Comparison of ENCODE assay signal across 1 cellular context in the genomic region with DNA sequence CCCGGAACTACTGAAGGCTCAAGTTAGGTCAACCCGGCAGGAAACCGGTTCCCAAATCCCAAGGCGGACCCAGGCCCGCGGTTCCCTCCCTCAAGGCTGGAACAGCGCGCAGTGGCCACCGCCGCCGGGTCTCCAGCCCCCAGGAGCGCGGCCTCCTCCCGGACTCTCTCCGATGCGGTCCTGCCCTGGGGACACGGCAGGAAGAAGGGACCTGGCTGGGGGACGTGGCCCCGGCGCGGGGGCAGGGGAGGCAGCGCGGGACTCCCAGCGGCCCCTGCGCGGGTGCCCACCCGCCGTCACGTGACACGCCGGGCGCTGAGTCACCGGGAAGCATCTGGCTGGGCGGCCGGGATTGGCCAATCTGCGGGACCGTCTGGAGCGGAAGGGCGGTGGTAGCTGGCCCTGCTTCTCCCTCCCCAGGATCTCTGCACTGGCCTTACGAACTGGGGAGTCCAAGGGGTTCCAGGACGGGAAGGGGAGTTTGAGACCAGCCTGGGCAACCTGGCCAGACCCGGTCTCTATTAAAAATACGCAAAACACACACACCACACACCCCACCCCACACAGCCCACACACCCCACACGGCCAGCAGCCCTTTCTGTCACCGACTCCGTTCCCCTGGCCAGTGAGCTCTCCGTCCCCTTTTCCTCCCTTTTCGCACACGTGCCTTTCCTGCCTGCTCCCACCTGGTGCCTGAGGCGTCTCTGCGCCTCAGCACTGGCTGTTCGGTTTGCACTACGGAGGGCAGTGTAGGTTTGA.
TF ChIP-seq lines count a peak whose summit lies in the region.

No MANE protein-coding gene starts in this region.

TF ChIP-seq in WTC11, 78 proteins besides CTCF, POLR2A, EP300 and RAD21 (continued from another document and continues in another):
- TF ChIP-seq, protein P1, sequence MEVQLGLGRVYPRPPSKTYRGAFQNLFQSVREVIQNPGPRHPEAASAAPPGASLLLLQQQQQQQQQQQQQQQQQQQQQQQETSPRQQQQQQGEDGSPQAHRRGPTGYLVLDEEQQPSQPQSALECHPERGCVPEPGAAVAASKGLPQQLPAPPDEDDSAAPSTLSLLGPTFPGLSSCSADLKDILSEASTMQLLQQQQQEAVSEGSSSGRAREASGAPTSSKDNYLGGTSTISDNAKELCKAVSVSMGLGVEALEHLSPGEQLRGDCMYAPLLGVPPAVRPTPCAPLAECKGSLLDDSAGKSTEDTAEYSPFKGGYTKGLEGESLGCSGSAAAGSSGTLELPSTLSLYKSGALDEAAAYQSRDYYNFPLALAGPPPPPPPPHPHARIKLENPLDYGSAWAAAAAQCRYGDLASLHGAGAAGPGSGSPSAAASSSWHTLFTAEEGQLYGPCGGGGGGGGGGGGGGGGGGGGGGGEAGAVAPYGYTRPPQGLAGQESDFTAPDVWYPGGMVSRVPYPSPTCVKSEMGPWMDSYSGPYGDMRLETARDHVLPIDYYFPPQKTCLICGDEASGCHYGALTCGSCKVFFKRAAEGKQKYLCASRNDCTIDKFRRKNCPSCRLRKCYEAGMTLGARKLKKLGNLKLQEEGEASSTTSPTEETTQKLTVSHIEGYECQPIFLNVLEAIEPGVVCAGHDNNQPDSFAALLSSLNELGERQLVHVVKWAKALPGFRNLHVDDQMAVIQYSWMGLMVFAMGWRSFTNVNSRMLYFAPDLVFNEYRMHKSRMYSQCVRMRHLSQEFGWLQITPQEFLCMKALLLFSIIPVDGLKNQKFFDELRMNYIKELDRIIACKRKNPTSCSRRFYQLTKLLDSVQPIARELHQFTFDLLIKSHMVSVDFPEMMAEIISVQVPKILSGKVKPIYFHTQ (CRISPR knock-in tag; IDR thresholded peaks at IDR 0.05), result no peak
- TF ChIP-seq, protein P2, sequence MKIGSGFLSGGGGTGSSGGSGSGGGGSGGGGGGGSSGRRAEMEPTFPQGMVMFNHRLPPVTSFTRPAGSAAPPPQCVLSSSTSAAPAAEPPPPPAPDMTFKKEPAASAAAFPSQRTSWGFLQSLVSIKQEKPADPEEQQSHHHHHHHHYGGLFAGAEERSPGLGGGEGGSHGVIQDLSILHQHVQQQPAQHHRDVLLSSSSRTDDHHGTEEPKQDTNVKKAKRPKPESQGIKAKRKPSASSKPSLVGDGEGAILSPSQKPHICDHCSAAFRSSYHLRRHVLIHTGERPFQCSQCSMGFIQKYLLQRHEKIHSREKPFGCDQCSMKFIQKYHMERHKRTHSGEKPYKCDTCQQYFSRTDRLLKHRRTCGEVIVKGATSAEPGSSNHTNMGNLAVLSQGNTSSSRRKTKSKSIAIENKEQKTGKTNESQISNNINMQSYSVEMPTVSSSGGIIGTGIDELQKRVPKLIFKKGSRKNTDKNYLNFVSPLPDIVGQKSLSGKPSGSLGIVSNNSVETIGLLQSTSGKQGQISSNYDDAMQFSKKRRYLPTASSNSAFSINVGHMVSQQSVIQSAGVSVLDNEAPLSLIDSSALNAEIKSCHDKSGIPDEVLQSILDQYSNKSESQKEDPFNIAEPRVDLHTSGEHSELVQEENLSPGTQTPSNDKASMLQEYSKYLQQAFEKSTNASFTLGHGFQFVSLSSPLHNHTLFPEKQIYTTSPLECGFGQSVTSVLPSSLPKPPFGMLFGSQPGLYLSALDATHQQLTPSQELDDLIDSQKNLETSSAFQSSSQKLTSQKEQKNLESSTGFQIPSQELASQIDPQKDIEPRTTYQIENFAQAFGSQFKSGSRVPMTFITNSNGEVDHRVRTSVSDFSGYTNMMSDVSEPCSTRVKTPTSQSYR (CRISPR knock-in tag; IDR thresholded peaks at IDR 0.05), result no peak
- no peak for TF ChIP-seq ZNF232 (CRISPR knock-in tag; IDR thresholded peaks at IDR 0.05)
- TF ChIP-seq HMGA2 (CRISPR knock-in tag; IDR thresholded peaks at IDR 0.05), result no peak
- no peak for TF ChIP-seq ZBTB43 (CRISPR knock-in tag; IDR thresholded peaks at IDR 0.05)
- no peak for TF ChIP-seq OVOL2 (CRISPR knock-in tag; IDR thresholded peaks at IDR 0.05; ENCODE audit: borderline replicate concordance)
- TF ChIP-seq TCF7 (CRISPR knock-in tag; IDR thresholded peaks at IDR 0.05; ENCODE audit: low read depth), result no peak
- no peak for TF ChIP-seq ZNF416 (CRISPR knock-in tag; IDR thresholded peaks at IDR 0.05)
- no peak for TF ChIP-seq MYBL2 (CRISPR knock-in tag; IDR thresholded peaks at IDR 0.05)
- TF ChIP-seq NR1H2 (CRISPR knock-in tag; IDR thresholded peaks at IDR 0.05), result no peak
- no peak for TF ChIP-seq CBFB (CRISPR knock-in tag; IDR thresholded peaks at IDR 0.05; ENCODE audit: low read depth)
- TF ChIP-seq SOX15 (CRISPR knock-in tag; IDR thresholded peaks at IDR 0.05), result no peak
- TF ChIP-seq, protein P3, sequence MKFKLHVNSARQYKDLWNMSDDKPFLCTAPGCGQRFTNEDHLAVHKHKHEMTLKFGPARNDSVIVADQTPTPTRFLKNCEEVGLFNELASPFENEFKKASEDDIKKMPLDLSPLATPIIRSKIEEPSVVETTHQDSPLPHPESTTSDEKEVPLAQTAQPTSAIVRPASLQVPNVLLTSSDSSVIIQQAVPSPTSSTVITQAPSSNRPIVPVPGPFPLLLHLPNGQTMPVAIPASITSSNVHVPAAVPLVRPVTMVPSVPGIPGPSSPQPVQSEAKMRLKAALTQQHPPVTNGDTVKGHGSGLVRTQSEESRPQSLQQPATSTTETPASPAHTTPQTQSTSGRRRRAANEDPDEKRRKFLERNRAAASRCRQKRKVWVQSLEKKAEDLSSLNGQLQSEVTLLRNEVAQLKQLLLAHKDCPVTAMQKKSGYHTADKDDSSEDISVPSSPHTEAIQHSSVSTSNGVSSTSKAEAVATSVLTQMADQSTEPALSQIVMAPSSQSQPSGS (CRISPR knock-in tag; IDR thresholded peaks at IDR 0.05; ENCODE audit: borderline replicate concordance, low read depth), result no peak
- no peak; the same call in 1 of the 2 replicates for TF ChIP-seq SP1 (CRISPR knock-in tag; conservative IDR thresholded peaks at IDR 0.05)
- TF ChIP-seq ARID4B (CRISPR knock-in tag; IDR thresholded peaks at IDR 0.05; ENCODE audit: borderline replicate concordance), result 0 out of 2 replicates have a peak, but pooled peaks have one; percentile 30
- TF ChIP-seq CREB1 (CRISPR knock-in tag; IDR thresholded peaks at IDR 0.05), result no peak
- no peak for TF ChIP-seq ZNF671 (CRISPR knock-in tag; IDR thresholded peaks at IDR 0.05)
- no peak for TF ChIP-seq SMAD3 (CRISPR knock-in tag; IDR thresholded peaks at IDR 0.05; ENCODE audit: borderline replicate concordance)
- TF ChIP-seq, protein P4, sequence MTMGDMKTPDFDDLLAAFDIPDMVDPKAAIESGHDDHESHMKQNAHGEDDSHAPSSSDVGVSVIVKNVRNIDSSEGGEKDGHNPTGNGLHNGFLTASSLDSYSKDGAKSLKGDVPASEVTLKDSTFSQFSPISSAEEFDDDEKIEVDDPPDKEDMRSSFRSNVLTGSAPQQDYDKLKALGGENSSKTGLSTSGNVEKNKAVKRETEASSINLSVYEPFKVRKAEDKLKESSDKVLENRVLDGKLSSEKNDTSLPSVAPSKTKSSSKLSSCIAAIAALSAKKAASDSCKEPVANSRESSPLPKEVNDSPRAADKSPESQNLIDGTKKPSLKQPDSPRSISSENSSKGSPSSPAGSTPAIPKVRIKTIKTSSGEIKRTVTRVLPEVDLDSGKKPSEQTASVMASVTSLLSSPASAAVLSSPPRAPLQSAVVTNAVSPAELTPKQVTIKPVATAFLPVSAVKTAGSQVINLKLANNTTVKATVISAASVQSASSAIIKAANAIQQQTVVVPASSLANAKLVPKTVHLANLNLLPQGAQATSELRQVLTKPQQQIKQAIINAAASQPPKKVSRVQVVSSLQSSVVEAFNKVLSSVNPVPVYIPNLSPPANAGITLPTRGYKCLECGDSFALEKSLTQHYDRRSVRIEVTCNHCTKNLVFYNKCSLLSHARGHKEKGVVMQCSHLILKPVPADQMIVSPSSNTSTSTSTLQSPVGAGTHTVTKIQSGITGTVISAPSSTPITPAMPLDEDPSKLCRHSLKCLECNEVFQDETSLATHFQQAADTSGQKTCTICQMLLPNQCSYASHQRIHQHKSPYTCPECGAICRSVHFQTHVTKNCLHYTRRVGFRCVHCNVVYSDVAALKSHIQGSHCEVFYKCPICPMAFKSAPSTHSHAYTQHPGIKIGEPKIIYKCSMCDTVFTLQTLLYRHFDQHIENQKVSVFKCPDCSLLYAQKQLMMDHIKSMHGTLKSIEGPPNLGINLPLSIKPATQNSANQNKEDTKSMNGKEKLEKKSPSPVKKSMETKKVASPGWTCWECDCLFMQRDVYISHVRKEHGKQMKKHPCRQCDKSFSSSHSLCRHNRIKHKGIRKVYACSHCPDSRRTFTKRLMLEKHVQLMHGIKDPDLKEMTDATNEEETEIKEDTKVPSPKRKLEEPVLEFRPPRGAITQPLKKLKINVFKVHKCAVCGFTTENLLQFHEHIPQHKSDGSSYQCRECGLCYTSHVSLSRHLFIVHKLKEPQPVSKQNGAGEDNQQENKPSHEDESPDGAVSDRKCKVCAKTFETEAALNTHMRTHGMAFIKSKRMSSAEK (CRISPR knock-in tag; IDR thresholded peaks at IDR 0.05; ENCODE audit: borderline replicate concordance), result no peak
- no peak for TF ChIP-seq ZNF263 (CRISPR knock-in tag; IDR thresholded peaks at IDR 0.05; ENCODE audit: low read depth)
- TF ChIP-seq NFATC4 (CRISPR knock-in tag; IDR thresholded peaks at IDR 0.05), result no peak
- TF ChIP-seq FOXK1 (CRISPR knock-in tag; IDR thresholded peaks at IDR 0.05), result 0 out of 2 replicates have a peak, but pooled peaks have one; percentile 43
- no peak for TF ChIP-seq ZMAT4 (CRISPR knock-in tag; IDR thresholded peaks at IDR 0.05)
- no peak for TF ChIP-seq PREB (CRISPR knock-in tag; IDR thresholded peaks at IDR 0.05; ENCODE audit: borderline replicate concordance)
- TF ChIP-seq, protein P5, sequence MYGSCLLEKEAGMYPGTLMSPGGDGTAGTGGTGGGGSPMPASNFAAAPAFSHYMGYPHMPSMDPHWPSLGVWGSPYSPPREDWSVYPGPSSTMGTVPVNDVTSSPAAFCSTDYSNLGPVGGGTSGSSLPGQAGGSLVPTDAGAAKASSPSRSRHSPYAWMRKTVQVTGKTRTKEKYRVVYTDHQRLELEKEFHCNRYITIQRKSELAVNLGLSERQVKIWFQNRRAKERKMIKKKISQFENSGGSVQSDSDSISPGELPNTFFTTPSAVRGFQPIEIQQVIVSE (CRISPR knock-in tag; IDR thresholded peaks at IDR 0.05; ENCODE audit: borderline replicate concordance), result no peak
- TF ChIP-seq, protein P6, sequence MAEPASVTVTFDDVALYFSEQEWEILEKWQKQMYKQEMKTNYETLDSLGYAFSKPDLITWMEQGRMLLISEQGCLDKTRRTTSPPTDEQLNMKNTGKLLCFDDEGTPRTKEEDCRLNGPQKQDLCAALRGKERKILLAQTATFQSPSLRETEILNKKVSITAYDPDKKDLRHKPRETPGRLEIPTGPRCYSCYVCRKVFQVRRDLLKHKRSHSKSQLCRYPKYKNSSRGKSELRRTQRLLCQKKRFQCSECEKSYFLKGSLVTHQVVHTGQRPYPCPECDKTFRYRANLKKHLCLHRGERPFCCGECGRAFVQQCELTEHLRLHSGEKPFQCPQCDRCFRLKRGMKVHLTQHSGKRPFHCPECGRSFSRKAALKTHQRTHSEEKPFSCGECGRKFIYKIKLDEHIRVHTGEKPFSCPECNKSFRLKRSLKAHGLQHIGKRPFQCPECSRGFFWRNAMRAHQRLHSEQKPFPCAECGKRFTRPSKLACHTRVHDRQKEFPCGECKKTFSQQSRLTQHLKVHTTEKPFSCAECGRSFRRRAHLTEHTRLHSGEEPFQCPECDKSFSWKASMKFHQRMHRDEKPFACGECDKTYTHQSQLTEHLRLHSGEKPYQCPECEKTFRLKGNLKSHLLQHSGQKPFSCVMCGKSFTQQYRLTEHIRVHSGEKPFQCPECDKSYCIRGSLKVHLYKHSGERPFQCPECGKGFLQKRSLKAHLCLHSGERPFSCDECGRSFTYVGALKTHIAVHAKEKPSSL (CRISPR knock-in tag; conservative IDR thresholded peaks at IDR 0.05), result no peak
- TF ChIP-seq JAZF1 (CRISPR knock-in tag; IDR thresholded peaks at IDR 0.05), result no peak
- TF ChIP-seq KAT7 (CRISPR knock-in tag; IDR thresholded peaks at IDR 0.05; ENCODE audit: borderline replicate concordance), result 0 out of 2 replicates have a peak, but pooled peaks have one; percentile 22
